ENCODE assay signal across 2 cellular contexts in the genomic region with DNA sequence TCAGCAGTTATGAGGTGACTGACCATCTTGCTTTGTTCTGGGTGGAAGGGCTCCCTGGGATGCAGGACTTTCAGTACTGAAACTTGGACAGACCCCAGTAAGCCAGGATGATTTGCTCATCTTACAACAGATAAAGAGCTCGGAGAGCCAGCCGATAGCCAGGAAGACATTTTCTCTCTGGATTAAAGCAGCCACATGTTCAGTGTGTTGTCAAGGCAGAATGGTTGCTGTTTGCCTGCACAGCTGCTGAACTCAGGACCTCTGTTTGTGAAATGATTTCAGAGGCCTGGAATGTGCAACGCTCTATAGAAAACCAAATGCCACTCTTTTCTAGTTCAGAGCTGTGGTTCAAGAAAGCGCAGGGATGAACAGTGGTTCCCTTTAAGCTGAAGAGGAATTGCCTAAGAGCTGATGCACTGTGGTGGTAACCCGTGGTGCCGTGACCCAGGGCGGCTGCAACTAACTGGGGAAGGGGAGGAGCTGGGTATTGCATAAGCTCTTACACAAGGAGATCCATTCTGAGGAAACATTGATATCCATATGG.
TF ChIP-seq lines count a peak whose summit lies in the region.

No MANE protein-coding gene starts in this region.

TF ChIP-seq in H1, 55 proteins besides CTCF, POLR2A, EP300 and RAD21 (continued from another document):
- TF ChIP-seq TBP (IDR thresholded peaks at IDR 0.05; ENCODE audit: low read depth, low read length) (no peak), NANOG (IDR thresholded peaks at IDR 0.05; ENCODE audit: insufficient read depth, low read depth, low read length, poor library complexity, severe bottlenecking) (no peak)
TF ChIP-seq in H1: peak in this region for 1.

TF ChIP-seq in GM12891, 5 proteins besides CTCF, POLR2A, EP300 and RAD21 (continued from another document):
- no peak for TF ChIP-seq POLR2AphosphoS5 (IDR thresholded peaks at IDR 0.05; ENCODE audit: low read depth, low read length)
